Comparison of ENCODE assay signal across 8 cellular contexts in the genomic region with DNA sequence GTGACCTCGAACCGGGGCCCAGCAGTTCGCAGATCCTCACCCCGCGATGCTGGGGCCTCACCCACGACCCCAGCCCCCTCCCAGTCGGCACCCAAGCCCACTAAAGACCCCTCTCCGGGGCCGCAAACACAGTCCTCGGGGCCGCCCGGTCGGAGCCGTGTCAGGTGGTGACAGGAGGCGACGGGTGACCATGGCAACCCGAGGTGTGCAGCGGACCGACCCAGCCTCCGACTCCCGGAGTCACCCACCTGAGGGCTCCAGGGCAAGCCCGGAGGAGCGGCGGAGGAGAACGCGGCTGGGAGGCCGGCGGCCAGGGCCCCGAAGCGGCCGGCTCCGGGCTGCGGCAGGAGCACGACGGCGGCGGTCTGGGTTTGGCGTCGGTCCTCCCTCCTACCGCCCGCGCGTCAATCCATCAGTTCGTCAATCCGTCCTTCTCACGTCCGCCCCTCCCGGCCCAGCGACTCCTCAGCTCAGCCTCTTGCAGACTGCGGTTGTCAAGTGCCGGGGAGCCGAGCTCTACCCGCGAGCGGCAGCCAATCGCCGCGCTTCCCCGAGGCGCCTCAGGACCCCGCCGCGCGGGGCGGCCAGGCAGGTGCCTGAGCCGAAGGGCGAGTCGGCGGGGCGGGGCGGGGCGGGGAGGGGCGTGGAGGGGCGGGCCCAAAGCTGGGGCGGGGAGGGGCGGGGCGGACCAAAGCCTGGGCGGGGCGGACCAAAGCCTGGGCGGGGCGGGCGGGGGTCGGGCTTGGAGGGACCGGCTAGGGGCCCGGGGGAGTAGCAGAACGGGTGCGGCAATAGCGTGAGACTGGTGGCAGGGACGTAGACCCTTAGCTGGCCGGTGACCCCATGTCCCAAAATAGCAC. TPM values are rescaled to one million over a fixed set of nuclear protein-coding genes. Genes with fewer than 3 reads are reported as not detected.
DNase-seq lines count a peak whose midpoint lies in the region; ATAC-seq and TF ChIP-seq lines count a peak whose summit lies in the region.

A gene (minus strand): TSS at position 489 of the 860 bp plus-strand sequence. CDS start 18,590 bp downstream, outside the sequence.

- peaks cover 6 to 32% (median 13%) of the 10 kb centered on the region in 6 donors for H3K4me1 ChIP-seq in spleen

- H3K9me3 ChIP-seq in spleen, result no peaks in the 10 kb centered on the region

- WGBS in spleen, 5 donors, result 0 to 1% (median 0%) methylated on average over 8 to 90 of the region's 90 CpGs

- peak within 1 kb of the TSS; percentile 84 to 94 (median 90) for H3K27ac ChIP-seq in spleen

- peak within 1 kb of the TSS; percentile 82 to 100 (median 98) for H3K4me3 ChIP-seq in spleen

- peak; percentile 93 for ATAC-seq in GM19023 (IDR thresholded peaks at IDR 0.05; ENCODE audit: unreplicated experiment)
- ATAC-seq in HG03196 (IDR thresholded peaks at IDR 0.05; ENCODE audit: unreplicated experiment), result peak; percentile 97

- peak in 3 of 11 experiments; percentile 7 to 34 (median 13) for TF ChIP-seq CTCF in spleen (IDR thresholded peaks at IDR 0.05 in 8 of 11, conservative IDR thresholded peaks at IDR 0.05 in 3 of 11)

- intact Hi-C loops in spleen (cut with DNase I; ENCODE audit: low total_unique reads), result no loop called here

- H3K27me3 ChIP-seq in spleen (replicated peaks in 1 of 7), result no peaks in the 10 kb centered on the region

- DNase-seq in AG08396 (ENCODE audit: low spot score), result peak; percentile 99
- peak; percentile 95 for DNase-seq in NCI-H226
- peak; percentile 88 to 95 (median 91) for DNase-seq in activated CD4-positive, CD25-positive, alpha-beta regulatory T cell (lab: John Stamatoyannopoulos, UW)
- peak; percentile 97 for DNase-seq in central memory CD4-positive, alpha-beta T cell
- DNase-seq in inferior parietal cortex (ENCODE audit: extremely low spot score), result peak; percentile 93
- peak; percentile 100 for DNase-seq in spleen

- H3K36me3 ChIP-seq in spleen, result no peaks in the 10 kb centered on the region

- peak; percentile 88 to 96 (median 95) for TF ChIP-seq POLR2A in spleen (IDR thresholded peaks at IDR 0.05)

RNA-seq across cellular contexts. Expression of the gene that starts here (rescaled TPM):
- 10 to 100 TPM in 6 of 7 donors, 1 to 10 TPM in 1; 9.8 to 20.1 (median 14.6) TPM for total RNA-seq in spleen
- 1 to 10 TPM; 1.9 to 3.5 (median 2.2) TPM for polyA plus RNA-seq in spleen

Comparison
In these comparisons a context has a peak if more than half of its experiments do, and no peak if none do; other contexts are left out.
1. Peak in every context shown above with its lines: DNase-seq, ATAC-seq, H3K4me3 ChIP-seq and H3K27ac ChIP-seq.